Comparison of ENCODE assay signal across 8 cellular contexts in genomic region chr18:59900222-59901128, GRCh38. TPM values are rescaled to one million over a fixed set of nuclear protein-coding genes. Genes with fewer than 3 reads are reported as not detected.
DNase-seq lines count a peak whose midpoint lies in the region; ATAC-seq and TF ChIP-seq lines count a peak whose summit lies in the region.

No MANE protein-coding gene starts in this region.

- no peaks in the 10 kb centered on the region for H3K27me3 ChIP-seq in Peyer's patch

- ATAC-seq in GM21390 (IDR thresholded peaks at IDR 0.05; ENCODE audit: unreplicated experiment) = peak; percentile 40

- peaks cover 39% of the 10 kb centered on the region for H3K27me3 Mint-ChIP-seq in progenitor cell of endocrine pancreas

- H3K36me3 Mint-ChIP-seq in progenitor cell of endocrine pancreas (ENCODE audit: insufficient read depth) = peaks cover 2% of the 10 kb centered on the region

- H3K4me1 Mint-ChIP-seq in progenitor cell of endocrine pancreas (ENCODE audit: low read depth) = peaks cover 14% of the 10 kb centered on the region

- DNase-seq in DMS114 treated with DMSO at 0.1 percent for 48 hours (lab: John Stamatoyannopoulos, UW; ENCODE audit: unreplicated experiment) (peak; percentile 25), HuH-7 (ENCODE audit: low spot score) (peak; percentile 26), Peyer's patch (peak; percentile 71 to 87 (median 78)), germinal center (ENCODE audit: low spot score) (peak; percentile 74), progenitor cell of endocrine pancreas (ENCODE audit: low spot score, unreplicated experiment) (peak; percentile 25), anterior cingulate cortex (lab: John Stamatoyannopoulos, UW) (no peak)
- peak; percentile 12 to 56 for DNase-seq in activated T-helper 1 cell treated with anti-CD3 and anti-CD28 coated beads, Interleukin-2, amount 50 U/mL, for 16 hours (ENCODE audit: low read depth in 1 of 2, low spot score in 1 of 2)

- H3K27ac ChIP-seq in Peyer's patch = peak overlapping the region; percentile 88 to 98 (median 90)

- H3K9me3 Mint-ChIP-seq in progenitor cell of endocrine pancreas (ENCODE audit: low read depth) = no peaks in the 10 kb centered on the region

- TF ChIP-seq CTCF in Peyer's patch (IDR thresholded peaks at IDR 0.05) (no peak), progenitor cell of endocrine pancreas (IDR thresholded peaks at IDR 0.05; ENCODE audit: unreplicated experiment) (no peak)

- H3K9me3 ChIP-seq in Peyer's patch = no peaks in the 10 kb centered on the region

- peak overlapping the region; percentile 88 for H3K4me3 Mint-ChIP-seq in progenitor cell of endocrine pancreas (ENCODE audit: low read depth)

- H3K27ac Mint-ChIP-seq in progenitor cell of endocrine pancreas = peak overlapping the region; percentile 96

- peak in 1 of 2 donors; percentile 39 for TF ChIP-seq POLR2A in Peyer's patch (IDR thresholded peaks at IDR 0.05)

- peaks cover 0 to 7% (median 2%) of the 10 kb centered on the region in 4 donors for H3K4me1 ChIP-seq in Peyer's patch

- H3K4me3 ChIP-seq in Peyer's patch = peak overlapping the region; percentile 77 to 91 (median 84)

- no peaks in the 10 kb centered on the region for H3K36me3 ChIP-seq in Peyer's patch

RNA-seq across cellular contexts. Expression of gene PMAIP1, which starts 0.7 kb away (rescaled TPM):
- total RNA-seq in Peyer's patch (1 to 10 TPM in 2 of 4 donors, under 1 TPM in 1, not detected in 1; 0.94 to 2.5 (median 1.4) TPM), progenitor cell of endocrine pancreas (4.6 and 4.9 TPM in 2 replicates)

Comparison
In these comparisons a context has a peak if more than half of its experiments do, and no peak if none do; other contexts are left out.
1. DNase-seq: peak in DMS114 treated with DMSO at 0.1 percent for 48 hours (single experiment), HuH-7 (single experiment), Peyer's patch (3 of 3), activated T-helper 1 cell treated with anti-CD3 and anti-CD28 coated beads, Interleukin-2, amount 50 U/mL, for 16 hours (2 of 2), germinal center (single experiment) and progenitor cell of endocrine pancreas (single experiment); none in anterior cingulate cortex (0 of 58).